1 cellular context compared by ENCODE assay signal in the genomic region with DNA sequence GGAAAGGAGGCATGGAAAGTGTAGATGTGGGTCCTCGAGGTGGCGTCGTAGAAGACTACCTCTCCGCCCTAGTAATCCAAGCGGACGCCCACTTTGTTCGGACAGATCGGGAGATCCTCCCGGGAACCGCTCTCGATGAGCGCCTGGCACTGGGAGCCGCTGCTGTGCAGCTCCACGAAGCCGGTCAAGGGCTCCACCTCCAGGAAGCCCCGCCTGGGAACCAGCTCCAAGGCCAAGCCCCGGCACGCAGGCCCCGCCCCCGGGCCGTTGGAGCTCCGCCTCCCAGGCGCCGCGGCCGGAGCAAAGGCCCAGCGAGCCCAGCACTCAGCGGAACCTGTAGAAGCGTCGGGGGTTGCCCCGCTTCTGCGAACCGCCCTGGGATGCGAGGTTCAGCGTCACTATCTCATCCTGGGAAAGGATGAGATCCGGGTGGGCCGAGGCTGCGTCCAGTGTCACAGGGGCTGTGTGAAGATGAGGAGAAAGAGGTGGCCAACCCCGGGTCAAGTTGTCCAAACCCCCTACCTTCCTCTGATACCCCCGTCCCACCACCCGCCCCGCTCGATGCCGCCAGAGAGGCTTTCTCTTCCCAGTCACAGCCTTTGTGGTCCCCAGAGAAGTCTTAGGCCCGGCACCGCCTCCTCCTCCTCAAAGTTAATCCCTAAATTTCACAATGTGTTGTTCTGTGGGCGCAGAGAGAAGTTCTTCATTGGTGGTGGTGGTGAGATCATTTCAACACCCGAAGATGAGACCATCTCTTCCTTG.
TF ChIP-seq lines count a peak whose summit lies in the region.

No MANE protein-coding gene starts in this region.

TF ChIP-seq in K562, 482 proteins besides CTCF, POLR2A, EP300 and RAD21 (continued from another document and continues in another):
- peak; percentile 72 for TF ChIP-seq RBFOX2 (IDR thresholded peaks at IDR 0.05; ENCODE audit: low read depth, low read length)
- TF ChIP-seq KLF1 (tag; IDR thresholded peaks at IDR 0.05) = no peak
- TF ChIP-seq, protein P1, sequence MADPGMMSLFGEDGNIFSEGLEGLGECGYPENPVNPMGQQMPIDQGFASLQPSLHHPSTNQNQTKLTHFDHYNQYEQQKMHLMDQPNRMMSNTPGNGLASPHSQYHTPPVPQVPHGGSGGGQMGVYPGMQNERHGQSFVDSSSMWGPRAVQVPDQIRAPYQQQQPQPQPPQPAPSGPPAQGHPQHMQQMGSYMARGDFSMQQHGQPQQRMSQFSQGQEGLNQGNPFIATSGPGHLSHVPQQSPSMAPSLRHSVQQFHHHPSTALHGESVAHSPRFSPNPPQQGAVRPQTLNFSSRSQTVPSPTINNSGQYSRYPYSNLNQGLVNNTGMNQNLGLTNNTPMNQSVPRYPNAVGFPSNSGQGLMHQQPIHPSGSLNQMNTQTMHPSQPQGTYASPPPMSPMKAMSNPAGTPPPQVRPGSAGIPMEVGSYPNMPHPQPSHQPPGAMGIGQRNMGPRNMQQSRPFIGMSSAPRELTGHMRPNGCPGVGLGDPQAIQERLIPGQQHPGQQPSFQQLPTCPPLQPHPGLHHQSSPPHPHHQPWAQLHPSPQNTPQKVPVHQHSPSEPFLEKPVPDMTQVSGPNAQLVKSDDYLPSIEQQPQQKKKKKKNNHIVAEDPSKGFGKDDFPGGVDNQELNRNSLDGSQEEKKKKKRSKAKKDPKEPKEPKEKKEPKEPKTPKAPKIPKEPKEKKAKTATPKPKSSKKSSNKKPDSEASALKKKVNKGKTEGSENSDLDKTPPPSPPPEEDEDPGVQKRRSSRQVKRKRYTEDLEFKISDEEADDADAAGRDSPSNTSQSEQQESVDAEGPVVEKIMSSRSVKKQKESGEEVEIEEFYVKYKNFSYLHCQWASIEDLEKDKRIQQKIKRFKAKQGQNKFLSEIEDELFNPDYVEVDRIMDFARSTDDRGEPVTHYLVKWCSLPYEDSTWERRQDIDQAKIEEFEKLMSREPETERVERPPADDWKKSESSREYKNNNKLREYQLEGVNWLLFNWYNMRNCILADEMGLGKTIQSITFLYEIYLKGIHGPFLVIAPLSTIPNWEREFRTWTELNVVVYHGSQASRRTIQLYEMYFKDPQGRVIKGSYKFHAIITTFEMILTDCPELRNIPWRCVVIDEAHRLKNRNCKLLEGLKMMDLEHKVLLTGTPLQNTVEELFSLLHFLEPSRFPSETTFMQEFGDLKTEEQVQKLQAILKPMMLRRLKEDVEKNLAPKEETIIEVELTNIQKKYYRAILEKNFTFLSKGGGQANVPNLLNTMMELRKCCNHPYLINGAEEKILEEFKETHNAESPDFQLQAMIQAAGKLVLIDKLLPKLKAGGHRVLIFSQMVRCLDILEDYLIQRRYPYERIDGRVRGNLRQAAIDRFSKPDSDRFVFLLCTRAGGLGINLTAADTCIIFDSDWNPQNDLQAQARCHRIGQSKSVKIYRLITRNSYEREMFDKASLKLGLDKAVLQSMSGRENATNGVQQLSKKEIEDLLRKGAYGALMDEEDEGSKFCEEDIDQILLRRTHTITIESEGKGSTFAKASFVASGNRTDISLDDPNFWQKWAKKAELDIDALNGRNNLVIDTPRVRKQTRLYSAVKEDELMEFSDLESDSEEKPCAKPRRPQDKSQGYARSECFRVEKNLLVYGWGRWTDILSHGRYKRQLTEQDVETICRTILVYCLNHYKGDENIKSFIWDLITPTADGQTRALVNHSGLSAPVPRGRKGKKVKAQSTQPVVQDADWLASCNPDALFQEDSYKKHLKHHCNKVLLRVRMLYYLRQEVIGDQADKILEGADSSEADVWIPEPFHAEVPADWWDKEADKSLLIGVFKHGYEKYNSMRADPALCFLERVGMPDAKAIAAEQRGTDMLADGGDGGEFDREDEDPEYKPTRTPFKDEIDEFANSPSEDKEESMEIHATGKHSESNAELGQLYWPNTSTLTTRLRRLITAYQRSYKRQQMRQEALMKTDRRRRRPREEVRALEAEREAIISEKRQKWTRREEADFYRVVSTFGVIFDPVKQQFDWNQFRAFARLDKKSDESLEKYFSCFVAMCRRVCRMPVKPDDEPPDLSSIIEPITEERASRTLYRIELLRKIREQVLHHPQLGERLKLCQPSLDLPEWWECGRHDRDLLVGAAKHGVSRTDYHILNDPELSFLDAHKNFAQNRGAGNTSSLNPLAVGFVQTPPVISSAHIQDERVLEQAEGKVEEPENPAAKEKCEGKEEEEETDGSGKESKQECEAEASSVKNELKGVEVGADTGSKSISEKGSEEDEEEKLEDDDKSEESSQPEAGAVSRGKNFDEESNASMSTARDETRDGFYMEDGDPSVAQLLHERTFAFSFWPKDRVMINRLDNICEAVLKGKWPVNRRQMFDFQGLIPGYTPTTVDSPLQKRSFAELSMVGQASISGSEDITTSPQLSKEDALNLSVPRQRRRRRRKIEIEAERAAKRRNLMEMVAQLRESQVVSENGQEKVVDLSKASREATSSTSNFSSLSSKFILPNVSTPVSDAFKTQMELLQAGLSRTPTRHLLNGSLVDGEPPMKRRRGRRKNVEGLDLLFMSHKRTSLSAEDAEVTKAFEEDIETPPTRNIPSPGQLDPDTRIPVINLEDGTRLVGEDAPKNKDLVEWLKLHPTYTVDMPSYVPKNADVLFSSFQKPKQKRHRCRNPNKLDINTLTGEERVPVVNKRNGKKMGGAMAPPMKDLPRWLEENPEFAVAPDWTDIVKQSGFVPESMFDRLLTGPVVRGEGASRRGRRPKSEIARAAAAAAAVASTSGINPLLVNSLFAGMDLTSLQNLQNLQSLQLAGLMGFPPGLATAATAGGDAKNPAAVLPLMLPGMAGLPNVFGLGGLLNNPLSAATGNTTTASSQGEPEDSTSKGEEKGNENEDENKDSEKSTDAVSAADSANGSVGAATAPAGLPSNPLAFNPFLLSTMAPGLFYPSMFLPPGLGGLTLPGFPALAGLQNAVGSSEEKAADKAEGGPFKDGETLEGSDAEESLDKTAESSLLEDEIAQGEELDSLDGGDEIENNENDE (IDR thresholded peaks at IDR 0.05; ENCODE audit: low read depth, low read length) = no peak
- TF ChIP-seq CHCHD3 (CRISPR knock-in tag; IDR thresholded peaks at IDR 0.05) = no peak
- TF ChIP-seq ZNF134 (CRISPR knock-in tag; conservative IDR thresholded peaks at IDR 0.05) = no peak
- TF ChIP-seq, protein P2, sequence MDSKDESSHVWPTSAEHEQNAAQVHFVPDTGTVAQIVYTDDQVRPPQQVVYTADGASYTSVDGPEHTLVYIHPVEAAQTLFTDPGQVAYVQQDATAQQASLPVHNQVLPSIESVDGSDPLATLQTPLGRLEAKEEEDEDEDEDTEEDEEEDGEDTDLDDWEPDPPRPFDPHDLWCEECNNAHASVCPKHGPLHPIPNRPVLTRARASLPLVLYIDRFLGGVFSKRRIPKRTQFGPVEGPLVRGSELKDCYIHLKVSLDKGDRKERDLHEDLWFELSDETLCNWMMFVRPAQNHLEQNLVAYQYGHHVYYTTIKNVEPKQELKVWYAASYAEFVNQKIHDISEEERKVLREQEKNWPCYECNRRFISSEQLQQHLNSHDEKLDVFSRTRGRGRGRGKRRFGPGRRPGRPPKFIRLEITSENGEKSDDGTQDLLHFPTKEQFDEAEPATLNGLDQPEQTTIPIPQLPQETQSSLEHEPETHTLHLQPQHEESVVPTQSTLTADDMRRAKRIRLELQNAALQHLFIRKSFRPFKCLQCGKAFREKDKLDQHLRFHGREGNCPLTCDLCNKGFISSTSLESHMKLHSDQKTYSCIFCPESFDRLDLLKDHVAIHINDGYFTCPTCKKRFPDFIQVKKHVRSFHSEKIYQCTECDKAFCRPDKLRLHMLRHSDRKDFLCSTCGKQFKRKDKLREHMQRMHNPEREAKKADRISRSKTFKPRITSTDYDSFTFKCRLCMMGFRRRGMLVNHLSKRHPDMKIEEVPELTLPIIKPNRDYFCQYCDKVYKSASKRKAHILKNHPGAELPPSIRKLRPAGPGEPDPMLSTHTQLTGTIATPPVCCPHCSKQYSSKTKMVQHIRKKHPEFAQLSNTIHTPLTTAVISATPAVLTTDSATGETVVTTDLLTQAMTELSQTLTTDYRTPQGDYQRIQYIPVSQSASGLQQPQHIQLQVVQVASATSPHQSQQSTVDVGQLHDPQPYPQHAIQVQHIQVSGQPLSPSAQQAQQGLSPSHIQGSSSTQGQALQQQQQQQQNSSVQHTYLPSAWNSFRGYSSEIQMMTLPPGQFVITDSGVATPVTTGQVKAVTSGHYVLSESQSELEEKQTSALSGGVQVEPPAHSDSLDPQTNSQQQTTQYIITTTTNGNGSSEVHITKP (IDR thresholded peaks at IDR 0.05; ENCODE audit: partially characterized antibody) = peak; percentile 92
- TF ChIP-seq FOXA3 (CRISPR knock-in tag; conservative IDR thresholded peaks at IDR 0.05 in 1 of 2, IDR thresholded peaks at IDR 0.05 in 1 of 2) = 0 out of 4 replicates have a peak, but pooled peaks of 1 of the 2 experiments have one; percentile 36
- no peak for TF ChIP-seq JUN (IDR thresholded peaks at IDR 0.05; ENCODE audit: borderline replicate concordance, low read depth, low read length)
- no peak for TF ChIP-seq JUN (CRISPR knock-in tag; IDR thresholded peaks at IDR 0.05; ENCODE audit: borderline replicate concordance)
- no peak for TF ChIP-seq ZNF124 (CRISPR knock-in tag; IDR thresholded peaks at IDR 0.05)
- no peak for TF ChIP-seq ZNF444 (CRISPR knock-in tag; IDR thresholded peaks at IDR 0.05)
- no peak for TF ChIP-seq PHB2 (IDR thresholded peaks at IDR 0.05; ENCODE audit: low read depth)
- TF ChIP-seq MTF1 (CRISPR knock-in tag; IDR thresholded peaks at IDR 0.05; ENCODE audit: borderline replicate concordance) = no peak
- no peak for TF ChIP-seq OTX1 (CRISPR knock-in tag; IDR thresholded peaks at IDR 0.05)
- TF ChIP-seq, protein P3, sequence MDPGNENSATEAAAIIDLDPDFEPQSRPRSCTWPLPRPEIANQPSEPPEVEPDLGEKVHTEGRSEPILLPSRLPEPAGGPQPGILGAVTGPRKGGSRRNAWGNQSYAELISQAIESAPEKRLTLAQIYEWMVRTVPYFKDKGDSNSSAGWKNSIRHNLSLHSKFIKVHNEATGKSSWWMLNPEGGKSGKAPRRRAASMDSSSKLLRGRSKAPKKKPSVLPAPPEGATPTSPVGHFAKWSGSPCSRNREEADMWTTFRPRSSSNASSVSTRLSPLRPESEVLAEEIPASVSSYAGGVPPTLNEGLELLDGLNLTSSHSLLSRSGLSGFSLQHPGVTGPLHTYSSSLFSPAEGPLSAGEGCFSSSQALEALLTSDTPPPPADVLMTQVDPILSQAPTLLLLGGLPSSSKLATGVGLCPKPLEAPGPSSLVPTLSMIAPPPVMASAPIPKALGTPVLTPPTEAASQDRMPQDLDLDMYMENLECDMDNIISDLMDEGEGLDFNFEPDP (CRISPR knock-in tag; IDR thresholded peaks at IDR 0.05) = no peak
- TF ChIP-seq ZEB2 (IDR thresholded peaks at IDR 0.05) = no peak
- 0 out of 2 replicates have a peak, but pooled peaks have one; percentile 21 for TF ChIP-seq CEBPG (CRISPR knock-in tag; IDR thresholded peaks at IDR 0.05)
- TF ChIP-seq CEBPG (tag; conservative IDR thresholded peaks at IDR 0.05 in 1 of 2, IDR thresholded peaks at IDR 0.05 in 1 of 2) = peak in 1 of 2 experiments; percentile 39; a peak in 1 of 4 replicates
- TF ChIP-seq ZNF274 (IDR thresholded peaks at IDR 0.05; ENCODE audit: borderline replicate concordance, low read depth, low read length) = no peak
- TF ChIP-seq ZNF561 (CRISPR knock-in tag; conservative IDR thresholded peaks at IDR 0.05) = no peak
- TF ChIP-seq RFX7 (CRISPR knock-in tag; IDR thresholded peaks at IDR 0.05) = no peak
- no peak for TF ChIP-seq MYNN (IDR thresholded peaks at IDR 0.05)
- no peak for TF ChIP-seq MYNN (CRISPR knock-in tag; IDR thresholded peaks at IDR 0.05)
- TF ChIP-seq FOXJ3 (CRISPR knock-in tag; IDR thresholded peaks at IDR 0.05) = no peak
- TF ChIP-seq SP2 (IDR thresholded peaks at IDR 0.05; ENCODE audit: extremely low read depth, low read depth, low read length, poor library complexity, severe bottlenecking) = no peak
- no peak for TF ChIP-seq SMAD1 (IDR thresholded peaks at IDR 0.05; ENCODE audit: low read depth, low read length, partially characterized antibody)
- TF ChIP-seq MCM3 (IDR thresholded peaks at IDR 0.05) = no peak
- TF ChIP-seq, protein P4, sequence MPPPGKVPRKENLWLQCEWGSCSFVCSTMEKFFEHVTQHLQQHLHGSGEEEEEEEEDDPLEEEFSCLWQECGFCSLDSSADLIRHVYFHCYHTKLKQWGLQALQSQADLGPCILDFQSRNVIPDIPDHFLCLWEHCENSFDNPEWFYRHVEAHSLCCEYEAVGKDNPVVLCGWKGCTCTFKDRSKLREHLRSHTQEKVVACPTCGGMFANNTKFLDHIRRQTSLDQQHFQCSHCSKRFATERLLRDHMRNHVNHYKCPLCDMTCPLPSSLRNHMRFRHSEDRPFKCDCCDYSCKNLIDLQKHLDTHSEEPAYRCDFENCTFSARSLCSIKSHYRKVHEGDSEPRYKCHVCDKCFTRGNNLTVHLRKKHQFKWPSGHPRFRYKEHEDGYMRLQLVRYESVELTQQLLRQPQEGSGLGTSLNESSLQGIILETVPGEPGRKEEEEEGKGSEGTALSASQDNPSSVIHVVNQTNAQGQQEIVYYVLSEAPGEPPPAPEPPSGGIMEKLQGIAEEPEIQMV (tag; conservative IDR thresholded peaks at IDR 0.05; ENCODE audit: low read depth) = no peak
- TF ChIP-seq, protein P5, sequence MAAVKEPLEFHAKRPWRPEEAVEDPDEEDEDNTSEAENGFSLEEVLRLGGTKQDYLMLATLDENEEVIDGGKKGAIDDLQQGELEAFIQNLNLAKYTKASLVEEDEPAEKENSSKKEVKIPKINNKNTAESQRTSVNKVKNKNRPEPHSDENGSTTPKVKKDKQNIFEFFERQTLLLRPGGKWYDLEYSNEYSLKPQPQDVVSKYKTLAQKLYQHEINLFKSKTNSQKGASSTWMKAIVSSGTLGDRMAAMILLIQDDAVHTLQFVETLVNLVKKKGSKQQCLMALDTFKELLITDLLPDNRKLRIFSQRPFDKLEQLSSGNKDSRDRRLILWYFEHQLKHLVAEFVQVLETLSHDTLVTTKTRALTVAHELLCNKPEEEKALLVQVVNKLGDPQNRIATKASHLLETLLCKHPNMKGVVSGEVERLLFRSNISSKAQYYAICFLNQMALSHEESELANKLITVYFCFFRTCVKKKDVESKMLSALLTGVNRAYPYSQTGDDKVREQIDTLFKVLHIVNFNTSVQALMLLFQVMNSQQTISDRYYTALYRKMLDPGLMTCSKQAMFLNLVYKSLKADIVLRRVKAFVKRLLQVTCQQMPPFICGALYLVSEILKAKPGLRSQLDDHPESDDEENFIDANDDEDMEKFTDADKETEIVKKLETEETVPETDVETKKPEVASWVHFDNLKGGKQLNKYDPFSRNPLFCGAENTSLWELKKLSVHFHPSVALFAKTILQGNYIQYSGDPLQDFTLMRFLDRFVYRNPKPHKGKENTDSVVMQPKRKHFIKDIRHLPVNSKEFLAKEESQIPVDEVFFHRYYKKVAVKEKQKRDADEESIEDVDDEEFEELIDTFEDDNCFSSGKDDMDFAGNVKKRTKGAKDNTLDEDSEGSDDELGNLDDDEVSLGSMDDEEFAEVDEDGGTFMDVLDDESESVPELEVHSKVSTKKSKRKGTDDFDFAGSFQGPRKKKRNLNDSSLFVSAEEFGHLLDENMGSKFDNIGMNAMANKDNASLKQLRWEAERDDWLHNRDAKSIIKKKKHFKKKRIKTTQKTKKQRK (IDR thresholded peaks at IDR 0.05; ENCODE audit: borderline replicate concordance, low read depth, low read length) = no peak
- peak; percentile 78 for TF ChIP-seq ZFX (CRISPR knock-in tag; IDR thresholded peaks at IDR 0.05)
- TF ChIP-seq NRF1 (conservative IDR thresholded peaks at IDR 0.05 in 1 of 2, IDR thresholded peaks at IDR 0.05 in 1 of 2) = peak; percentile 71 to 78
- TF ChIP-seq MYC (IDR thresholded peaks at IDR 0.05; ENCODE audit: low read depth, low read length) = no peak
- no peak for TF ChIP-seq MYC (CRISPR knock-in tag; IDR thresholded peaks at IDR 0.05; ENCODE audit: borderline replicate concordance, low read depth)
- no peak for TF ChIP-seq SUPT5H (IDR thresholded peaks at IDR 0.05)
- no peak for TF ChIP-seq SIX5 (IDR thresholded peaks at IDR 0.05; ENCODE audit: borderline replicate concordance in 1 of 2, insufficient read depth in 1 of 2, low read depth in 1 of 2, low read length in 2 of 2)
